Comparison of ENCODE assay signal across 8 cellular contexts in genomic region chr2:216696751-216697560, GRCh38. TPM values are rescaled to one million over a fixed set of nuclear protein-coding genes. Genes with fewer than 3 reads are reported as not detected.
DNase-seq lines count a peak whose midpoint lies in the region; ATAC-seq and TF ChIP-seq lines count a peak whose summit lies in the region.

No MANE protein-coding gene starts in this region.

- intact Hi-C loops in activated CD8-positive, alpha-beta T cell treated with anti-CD3 and anti-CD28 coated beads for 36 hours (cut with micrococcal nuclease): loop anchor here (5.0 kb wide), 1 partner anchor 460 kb away; no protein-coding TSS in a partner anchor
- intact Hi-C loops in PC-3 (cut with micrococcal nuclease) (loop anchor here (1.0 to 10.0 kb wide), 4 partner anchors 470 to 813 kb away; no protein-coding TSS in a partner anchor), esophagus muscularis mucosa (cut with DNase I) (loop anchor here (5.0 to 10.0 kb wide), 2 partner anchors 465 to 558 kb away; no protein-coding TSS in a partner anchor), gastrocnemius medialis (cut with DNase I; ENCODE audit: low total_unique reads) (loop anchor here (5.0 to 10.0 kb wide), 5 partner anchors 360 to 1208 kb away; no protein-coding TSS in a partner anchor), left colon (cut with DNase I, micrococcal nuclease) (loop anchor here in 1 of 2 donors (10.0 kb wide), 1 partner anchor 468 kb away; no protein-coding TSS in a partner anchor)

- H3K4me3 ChIP-seq in PC-3 (ENCODE audit: low read length) (no peak overlapping the region), esophagus muscularis mucosa (no peak overlapping the region), gastrocnemius medialis (no peak overlapping the region)

- H3K4me3 Mint-ChIP-seq in activated CD8-positive, alpha-beta T cell treated with anti-CD3 and anti-CD28 coated beads for 36 hours: no peak overlapping the region
- H3K4me3 Mint-ChIP-seq in activated CD8-positive, alpha-beta T cell treated with anti-CD3 and anti-CD28 coated beads, Interleukin-2, amount 10 ng/mL, durations not matched to agents 7 days and 5 days: no peak overlapping the region

- no peaks in the 10 kb centered on the region for H3K79me2 ChIP-seq in PC-3 (ENCODE audit: low read length)

- no peak for ATAC-seq in activated CD8-positive, alpha-beta T cell treated with anti-CD3 and anti-CD28 coated beads for 36 hours
- ATAC-seq in activated CD8-positive, alpha-beta T cell treated with anti-CD3 and anti-CD28 coated beads, Interleukin-2, amount 10 ng/mL, durations not matched to agents 7 days and 5 days: no peak
- ATAC-seq in PC-3 (0 out of 2 replicates have a peak, but pooled peaks have one; percentile 18), gastrocnemius medialis (no peak), left colon (no peak)

- no peaks in the 10 kb centered on the region for H3F3A ChIP-seq in PC-3 (ENCODE audit: low read length, unreplicated experiment)

- DNase-seq in activated CD8-positive, alpha-beta T cell treated with anti-CD3 and anti-CD28 coated beads for 36 hours: no peak
- no peak for DNase-seq in activated CD8-positive, alpha-beta T cell treated with anti-CD3 and anti-CD28 coated beads, Interleukin-2, amount 10 ng/mL, durations not matched to agents 7 days and 5 days
- DNase-seq in PC-3 (peak; percentile 70), esophagus muscularis mucosa (ENCODE audit: extremely low spot score) (no peak), gastrocnemius medialis (no peak), NCI-H774 (lab: John Stamatoyannopoulos, UW) (no peak), T1000 (lab: John Stamatoyannopoulos, UW) (no peak), left colon (no peak)

- no peak for TF ChIP-seq POLR2A in esophagus muscularis mucosa (IDR thresholded peaks at IDR 0.05; ENCODE audit: low read depth)
- TF ChIP-seq POLR2A in gastrocnemius medialis (IDR thresholded peaks at IDR 0.05): no peak

- BruUV-seq in PC-3 (replicated peaks; lab: Mats Ljungman, UMichigan): no TSS peak

- H3K27ac ChIP-seq in PC-3 (ENCODE audit: low read length) (no peak overlapping the region), esophagus muscularis mucosa (replicated peaks in 1 of 4) (peak overlapping the region; percentile 84 to 94 (median 88)), gastrocnemius medialis (peak overlapping the region; percentile 93 to 95 (median 93))

- no peaks in the 10 kb centered on the region for H3K36me3 ChIP-seq in PC-3 (ENCODE audit: low read depth, low read length)
- no peaks in the 10 kb centered on the region for H3K36me3 ChIP-seq in esophagus muscularis mucosa
- H3K36me3 ChIP-seq in gastrocnemius medialis: no peaks in the 10 kb centered on the region

- H3K27me3 Mint-ChIP-seq in activated CD8-positive, alpha-beta T cell treated with anti-CD3 and anti-CD28 coated beads for 36 hours: peaks cover 34% of the 10 kb centered on the region
- peaks cover 48% of the 10 kb centered on the region for H3K27me3 Mint-ChIP-seq in activated CD8-positive, alpha-beta T cell treated with anti-CD3 and anti-CD28 coated beads, Interleukin-2, amount 10 ng/mL, durations not matched to agents 7 days and 5 days (ENCODE audit: low read depth)

- no peaks in the 10 kb centered on the region for H4K20me1 ChIP-seq in PC-3 (ENCODE audit: low read length)

- H3K27ac Mint-ChIP-seq in activated CD8-positive, alpha-beta T cell treated with anti-CD3 and anti-CD28 coated beads for 36 hours: no peak overlapping the region
- H3K27ac Mint-ChIP-seq in activated CD8-positive, alpha-beta T cell treated with anti-CD3 and anti-CD28 coated beads, Interleukin-2, amount 10 ng/mL, durations not matched to agents 7 days and 5 days: no peak overlapping the region

- H3K9me3 ChIP-seq in PC-3 (ENCODE audit: low read length) (no peaks in the 10 kb centered on the region), esophagus muscularis mucosa (peaks cover 0 to 3% (median 0%) of the 10 kb centered on the region in 4 donors), gastrocnemius medialis (no peaks in the 10 kb centered on the region)

- 30% methylated on average over 7 of the region's 7 CpGs for WGBS in esophagus muscularis mucosa

- POLR2A ChIA-PET in activated CD8-positive, alpha-beta T cell treated with anti-CD3 and anti-CD28 coated beads for 36 hours (lab: Charles Lee): no interaction called here
- POLR2A ChIA-PET in activated CD8-positive, alpha-beta T cell treated with anti-CD3 and anti-CD28 coated beads, Interleukin-2, amount 10 ng/mL, durations not matched to agents 7 days and 5 days (lab: Charles Lee): no interaction called here
- POLR2A ChIA-PET in PC-3 (lab: Charles Lee; ENCODE audit: unreplicated experiment): no interaction called here

- no peak overlapping the region for H3K9ac ChIP-seq in PC-3 (ENCODE audit: low read length)

- H3K9me3 Mint-ChIP-seq in activated CD8-positive, alpha-beta T cell treated with anti-CD3 and anti-CD28 coated beads for 36 hours: no peaks in the 10 kb centered on the region
- no peaks in the 10 kb centered on the region for H3K9me3 Mint-ChIP-seq in activated CD8-positive, alpha-beta T cell treated with anti-CD3 and anti-CD28 coated beads, Interleukin-2, amount 10 ng/mL, durations not matched to agents 7 days and 5 days (ENCODE audit: insufficient read depth)

- TF ChIP-seq EP300 in esophagus muscularis mucosa (IDR thresholded peaks at IDR 0.05): no peak

- CTCF ChIA-PET in activated CD8-positive, alpha-beta T cell treated with anti-CD3 and anti-CD28 coated beads for 36 hours (lab: Charles Lee): interaction anchor here (0.6 to 1.6 kb wide), 7 partner anchors 9 to 1059 kb away, joined by 3 to 7 read pairs (median 4); no protein-coding TSS in a partner anchor
- CTCF ChIA-PET in activated CD8-positive, alpha-beta T cell treated with anti-CD3 and anti-CD28 coated beads, Interleukin-2, amount 10 ng/mL, durations not matched to agents 7 days and 5 days (lab: Charles Lee): interaction anchor here (1.0 to 2.1 kb wide), 5 partner anchors 12 to 814 kb away, joined by 4 to 8 read pairs (median 8); no protein-coding TSS in a partner anchor
- CTCF ChIA-PET in PC-3 (lab: Charles Lee): interaction anchor here (0.6 kb wide), 1 partner anchor 845 kb away, joined by 4 read pairs; no protein-coding TSS in a partner anchor

- TF ChIP-seq CTCF in activated CD8-positive, alpha-beta T cell treated with anti-CD3 and anti-CD28 coated beads for 36 hours (IDR thresholded peaks at IDR 0.05): peak; percentile 46
- TF ChIP-seq CTCF in PC-3 (conservative IDR thresholded peaks at IDR 0.05; ENCODE audit: low read depth, low read length) (peak; percentile 78), esophagus muscularis mucosa (IDR thresholded peaks at IDR 0.05) (peak; percentile 65 to 75 (median 66)), gastrocnemius medialis (IDR thresholded peaks at IDR 0.05 in 4 of 5, conservative IDR thresholded peaks at IDR 0.05 in 1 of 5) (peak; percentile 33 to 58 (median 40))

- in situ Hi-C loops in gastrocnemius medialis (cut with MboI; ENCODE audit: low sequenced_read_pairs in 4 of 4): loop anchor here (5.0 to 25.0 kb wide), 8 partner anchors 115 to 1018 kb away; no protein-coding TSS in a partner anchor

- peak overlapping the region; percentile 56 for H2AFZ ChIP-seq in PC-3 (ENCODE audit: low read length)

- H3K4me1 ChIP-seq in PC-3 (ENCODE audit: insufficient read depth, low read length) (peaks cover 48% of the 10 kb centered on the region), esophagus muscularis mucosa (peaks cover 49 to 90% (median 88%) of the 10 kb centered on the region in 4 donors), gastrocnemius medialis (peaks cover 61 to 66% of the 10 kb centered on the region in 2 donors)

- H3K4me1 Mint-ChIP-seq in activated CD8-positive, alpha-beta T cell treated with anti-CD3 and anti-CD28 coated beads for 36 hours (ENCODE audit: low read depth): peaks cover 17% of the 10 kb centered on the region
- peaks cover 31% of the 10 kb centered on the region for H3K4me1 Mint-ChIP-seq in activated CD8-positive, alpha-beta T cell treated with anti-CD3 and anti-CD28 coated beads, Interleukin-2, amount 10 ng/mL, durations not matched to agents 7 days and 5 days (ENCODE audit: low read depth)

- peak overlapping the region; percentile 49 for H3K4me2 ChIP-seq in PC-3 (ENCODE audit: low read length)

- H3K9me2 ChIP-seq in PC-3 (replicated peaks; ENCODE audit: low read length): no peaks in the 10 kb centered on the region

- no peaks in the 10 kb centered on the region for H3K27me3 ChIP-seq in PC-3 (ENCODE audit: low read length)
- peaks cover 0 to 12% (median 0%) of the 10 kb centered on the region in 4 donors for H3K27me3 ChIP-seq in esophagus muscularis mucosa
- no peaks in the 10 kb centered on the region for H3K27me3 ChIP-seq in gastrocnemius medialis

- H3K36me3 Mint-ChIP-seq in activated CD8-positive, alpha-beta T cell treated with anti-CD3 and anti-CD28 coated beads for 36 hours (ENCODE audit: low read depth): no peaks in the 10 kb centered on the region
- no peaks in the 10 kb centered on the region for H3K36me3 Mint-ChIP-seq in activated CD8-positive, alpha-beta T cell treated with anti-CD3 and anti-CD28 coated beads, Interleukin-2, amount 10 ng/mL, durations not matched to agents 7 days and 5 days (ENCODE audit: low read depth)

RNA-seq across cellular contexts. Expression of gene IGFBP5, which starts 1.6 kb away (rescaled TPM):
- total RNA-seq in activated CD8-positive, alpha-beta T cell treated with anti-CD3 and anti-CD28 coated beads for 36 hours: not detected
- total RNA-seq in activated CD8-positive, alpha-beta T cell treated with anti-CD3 and anti-CD28 coated beads, Interleukin-2, amount 10 ng/mL, durations not matched to agents 7 days and 5 days: under 1 TPM; 0.08 to 0.18 TPM
- total RNA-seq in PC-3 (2014; rRNA removed) (140 and 157 TPM in 2 replicates), esophagus muscularis mucosa (1,000 to 10,000 TPM in 1 of 4 donors, 100 to 1,000 TPM in 3; 547 to 1,471 (median 705) TPM), gastrocnemius medialis (100 to 1,000 TPM in 3 of 4 donors, 10 to 100 TPM in 1; 99.5 to 550 (median 279) TPM), left colon (100 to 1,000 TPM in 1 of 2 donors, 10 to 100 TPM in 1; 40.0 to 135 TPM)

Comparison
In these comparisons a context has a peak if more than half of its experiments do, and no peak if none do; other contexts are left out.
1. RNA of gene IGFBP5, which starts 1.6 kb away (total RNA-seq): 547 to 1,471 TPM in esophagus muscularis mucosa, 99.5 to 550 TPM in gastrocnemius medialis, 140 to 157 TPM in PC-3 and 40.0 to 135 TPM in left colon; 0.08 to 0.18 TPM in activated CD8-positive, alpha-beta T cell treated with anti-CD3 and anti-CD28 coated beads, Interleukin-2, amount 10 ng/mL, durations not matched to agents 7 days and 5 days and not detected in activated CD8-positive, alpha-beta T cell treated with anti-CD3 and anti-CD28 coated beads for 36 hours; every median in the first group is over 10 times any median in the second.
2. Peak in every context shown above with its lines, with median percentiles within 50 percentile points of each other: CTCF ChIP-seq.